In genomic region chr14:55188686-55189295, GRCh38 we compare ENCODE assay signal across 15 cellular contexts. TPM values are rescaled to one million over a fixed set of nuclear protein-coding genes. Genes with fewer than 3 reads are reported as not detected.
DNase-seq lines count a peak whose midpoint lies in the region; ATAC-seq, FAIRE-seq and TF ChIP-seq lines count a peak whose summit lies in the region.
"Had no signal": no experiment of that assay in that cellular context is flagged by ENCODE, and none has a peak within 500 bp of the region (broad histone marks: within the 10 kb centered on the region; RNA-seq: fewer than 3 reads in every experiment).

No MANE protein-coding gene starts in this region.

- peak overlapping the region; percentile 85 for H3K4me3 ChIP-seq in GM12878
- H3K4me3 ChIP-seq: upper lobe of right lung had no signal

- H3K4me1 Mint-ChIP-seq in activated CD4-positive, alpha-beta T cell treated with anti-CD3 and anti-CD28 coated beads, Interleukin-2, amount 10 ng/mL, durations not matched to agents 7 days and 5 days = peaks cover 40% of the 10 kb centered on the region
- H3K4me1 Mint-ChIP-seq in HFFc6 (ENCODE audit: low read depth) = peaks cover 43% of the 10 kb centered on the region
- peaks cover 22% of the 10 kb centered on the region for H3K4me1 Mint-ChIP-seq in nephron progenitor cell

- POLR2A ChIA-PET in activated CD4-positive, alpha-beta T cell treated with anti-CD3 and anti-CD28 coated beads, Interleukin-2, amount 10 ng/mL, durations not matched to agents 7 days and 5 days (lab: Charles Lee) = interaction anchor here (0.6 kb wide), 1 partner anchor 106 kb away, joined by 6 read pairs; no protein-coding TSS in a partner anchor
- POLR2A ChIA-PET in GM12878 (lab: Charles Lee) = no interaction called here

- SMC1A ChIA-PET in GM12878 (lab: Charles Lee; ENCODE audit: uncharacterized antibody, unreplicated experiment) = interaction anchor here (1.3 to 1.6 kb wide), 2 partner anchors 8 to 117 kb away, joined by 4 read pairs; no protein-coding TSS in a partner anchor

- peak overlapping the region; percentile 83 for H3K4me2 ChIP-seq in GM12878 (ENCODE audit: control insufficient read depth, insufficient read depth)

- BruUV-seq in GM12878 (replicated peaks; lab: Mats Ljungman, UMichigan) = no TSS peak

- H3K36me3 ChIP-seq in GM12878 (ENCODE audit: control insufficient read depth in 2 of 2, insufficient read depth in 2 of 2, low read length in 1 of 2) = peaks cover 0 to 2% of the 10 kb centered on the region in 2 experiments; a peak in 1 of 4 replicates
- H3K36me3 ChIP-seq: upper lobe of right lung had no signal

- TF ChIP-seq RAD21 in GM12878 (IDR thresholded peaks at IDR 0.05; ENCODE audit: insufficient read depth, low read depth, low read length) = no peak

- RAD21 ChIA-PET in GM12878 (lab: Charles Lee; ENCODE audit: unreplicated experiment) = interaction anchor here (0.9 to 1.0 kb wide), 2 partner anchors 116 to 162 kb away, joined by 3 read pairs; partner anchors contain the start of genes SOCS4 and WDHD1

- no peak overlapping the region for H2AFZ ChIP-seq in GM12878 (ENCODE audit: control insufficient read depth, low read depth, low read length)

- H3K4me3 Mint-ChIP-seq in activated CD4-positive, alpha-beta T cell treated with anti-CD3 and anti-CD28 coated beads, Interleukin-2, amount 10 ng/mL, durations not matched to agents 7 days and 5 days = peak overlapping the region; percentile 90
- peak overlapping the region; percentile 97 for H3K4me3 Mint-ChIP-seq in HFFc6
- H3K4me3 Mint-ChIP-seq in nephron progenitor cell = peak overlapping the region; percentile 94
- H3K4me3 Mint-ChIP-seq: activated B cell treated with CpG ODN at 0.5 μM for 24 hours; effector memory CD8-positive, alpha-beta T cell had no signal

- WGBS in GM12878 (ENCODE audit: insufficient coverage, insufficient replicate concordance, low lambda C conversion rate, missing lambda C conversion rate) = 85% methylated on average over 4 of the region's 4 CpGs

- TF ChIP-seq CTCF in HFFc6 (IDR thresholded peaks at IDR 0.05) = no peak
- TF ChIP-seq CTCF in GM12878 (IDR thresholded peaks at IDR 0.05 in 2 of 3, conservative IDR thresholded peaks at IDR 0.05 in 1 of 3; ENCODE audit: control insufficient read depth in 2 of 3, extremely low read depth in 1 of 3, insufficient read depth in 1 of 3, low read depth in 3 of 3, low read length in 3 of 3) = no peak
- no peak for TF ChIP-seq CTCF in nephron progenitor cell (IDR thresholded peaks at IDR 0.05)

- FAIRE-seq in GM12878 (lab: Jason Lieb, UNC) = no peak

- no peak for TF ChIP-seq EP300 in GM12878 (IDR thresholded peaks at IDR 0.05; ENCODE audit: borderline replicate concordance in 1 of 2, control insufficient read depth in 1 of 2, low read depth in 2 of 2, low read length in 2 of 2)

- H4K20me1 ChIP-seq in GM12878 (ENCODE audit: control insufficient read depth, insufficient read depth) = no peaks in the 10 kb centered on the region

- peaks cover 42% of the 10 kb centered on the region for H3K36me3 Mint-ChIP-seq in activated CD4-positive, alpha-beta T cell treated with anti-CD3 and anti-CD28 coated beads, Interleukin-2, amount 10 ng/mL, durations not matched to agents 7 days and 5 days (ENCODE audit: low read depth)
- 0 out of 2 replicates have a peak, but pooled peaks cover 6% of the 10 kb centered on the region for H3K36me3 Mint-ChIP-seq in HFFc6 (ENCODE audit: low read depth)
- H3K36me3 Mint-ChIP-seq in nephron progenitor cell (ENCODE audit: low read depth) = peaks cover 36% of the 10 kb centered on the region

- no peaks in the 10 kb centered on the region for H3K27me3 ChIP-seq in GM12878 (replicated peaks in 1 of 2; ENCODE audit: control insufficient read depth in 2 of 2, insufficient read depth in 2 of 2, low read length in 1 of 2)
- H3K27me3 ChIP-seq: upper lobe of right lung had no signal

- no peak for ATAC-seq in GM12878
- ATAC-seq: effector memory CD8-positive, alpha-beta T cell; upper lobe of right lung had no signal

- H3K27me3 Mint-ChIP-seq in activated CD4-positive, alpha-beta T cell treated with anti-CD3 and anti-CD28 coated beads, Interleukin-2, amount 10 ng/mL, durations not matched to agents 7 days and 5 days = no peaks in the 10 kb centered on the region
- H3K27me3 Mint-ChIP-seq in HFFc6 (ENCODE audit: insufficient read depth) = peaks cover 2% of the 10 kb centered on the region; the same call in 1 of the 2 replicates
- no peaks in the 10 kb centered on the region for H3K27me3 Mint-ChIP-seq in nephron progenitor cell (ENCODE audit: low read depth, poor library complexity)
- H3K27me3 Mint-ChIP-seq: activated B cell treated with CpG ODN at 0.5 μM for 24 hours; effector memory CD8-positive, alpha-beta T cell had no signal

- H3K4me1 ChIP-seq in GM12878 (ENCODE audit: control insufficient read depth, insufficient read depth, low read length) = peaks cover 4% of the 10 kb centered on the region; the same call in 1 of the 2 replicates
- H3K4me1 ChIP-seq: upper lobe of right lung had no signal

- TF ChIP-seq POLR2A in GM12878 (IDR thresholded peaks at IDR 0.05; ENCODE audit: low read depth, low read length) = no peak

- no peaks in the 10 kb centered on the region; the same call in 2 of the 3 replicates for H3K9me3 ChIP-seq in GM12878 (replicated peaks; ENCODE audit: control insufficient read depth, insufficient read depth, low read length)
- H3K9me3 ChIP-seq: upper lobe of right lung had no signal

- no peak for DNase-seq in activated CD4-positive, alpha-beta T cell treated with anti-CD3 and anti-CD28 coated beads, Interleukin-2, amount 10 ng/mL, durations not matched to agents 7 days and 5 days
- no peak for DNase-seq in activated CD4-positive, alpha-beta T cell treated with anti-CD3 and anti-CD28 coated beads, Interleukin-2, amount 50 U/mL, for 1 hour
- DNase-seq in HFFc6 (peak; percentile 24), GM12878 (ENCODE audit: low read depth, low spot score) (no peak), nephron progenitor cell (no peak), DMS79 (lab: John Stamatoyannopoulos, UW) (no peak), GF-D8 (lab: John Stamatoyannopoulos, UW) (no peak)
- no peak for DNase-seq in stimulated activated CD4-positive, alpha-beta T cell treated with anti-CD3 and anti-CD28 coated beads, Interleukin-4, amount 100 ng/mL, for 4 hours
- DNase-seq: activated B cell treated with CpG ODN at 0.5 μM for 24 hours; DMS53; effector memory CD8-positive, alpha-beta T cell; NCI-H2029 treated with DMSO at 0.1 percent for 48 hours; NCI-H82; SIG-M5; upper lobe of right lung had no signal

- in situ Hi-C loops in GM12878 (cut with MboI) = no loop called here

- CTCF ChIA-PET in activated CD4-positive, alpha-beta T cell treated with anti-CD3 and anti-CD28 coated beads, Interleukin-2, amount 10 ng/mL, durations not matched to agents 7 days and 5 days (lab: Charles Lee) = interaction anchor here (0.6 to 0.7 kb wide), 2 partner anchors 57 to 404 kb away, joined by 3 to 5 read pairs; no protein-coding TSS in a partner anchor
- CTCF ChIA-PET in GM12878 (lab: Yijun Ruan, JAX) = interaction anchor here (0.9 kb wide), 1 partner anchor 82 kb away, joined by 3 read pairs; no protein-coding TSS in a partner anchor

- H3K27ac Mint-ChIP-seq in activated CD4-positive, alpha-beta T cell treated with anti-CD3 and anti-CD28 coated beads, Interleukin-2, amount 10 ng/mL, durations not matched to agents 7 days and 5 days = no peak overlapping the region
- H3K27ac Mint-ChIP-seq in HFFc6 = peak overlapping the region; percentile 2; the same call in 1 of the 2 replicates
- no peak overlapping the region for H3K27ac Mint-ChIP-seq in nephron progenitor cell
- H3K27ac Mint-ChIP-seq: activated B cell treated with CpG ODN at 0.5 μM for 24 hours; effector memory CD8-positive, alpha-beta T cell had no signal

- H3K9me3 Mint-ChIP-seq in activated CD4-positive, alpha-beta T cell treated with anti-CD3 and anti-CD28 coated beads, Interleukin-2, amount 10 ng/mL, durations not matched to agents 7 days and 5 days = no peaks in the 10 kb centered on the region
- no peaks in the 10 kb centered on the region for H3K9me3 Mint-ChIP-seq in HFFc6
- H3K9me3 Mint-ChIP-seq in nephron progenitor cell = peaks cover 10% of the 10 kb centered on the region
- H3K9me3 Mint-ChIP-seq: activated B cell treated with CpG ODN at 0.5 μM for 24 hours; effector memory CD8-positive, alpha-beta T cell had no signal

- no peak overlapping the region for H3K9ac ChIP-seq in GM12878 (ENCODE audit: control insufficient read depth, insufficient read depth, low read length)

- H3K27ac ChIP-seq in GM12878 (ENCODE audit: control insufficient read depth, insufficient read depth) = no peak overlapping the region
- H3K27ac ChIP-seq: upper lobe of right lung had no signal

- intact Hi-C loops in GM12878 (cut with micrococcal nuclease; ENCODE audit: unreplicated experiment) = no loop called here

- peaks cover 46% of the 10 kb centered on the region for H3K79me2 ChIP-seq in GM12878 (ENCODE audit: control insufficient read depth, insufficient read depth, low read length)

RNA-seq across cellular contexts. Expression of gene DLGAP5, which starts 2.6 kb away (rescaled TPM):
- 100 to 1,000 TPM; 109 to 117 TPM for total RNA-seq in activated CD4-positive, alpha-beta T cell treated with anti-CD3 and anti-CD28 coated beads, Interleukin-2, amount 10 ng/mL, durations not matched to agents 7 days and 5 days
- 10 to 100 TPM; 21.8 to 58.3 (median 52.5) TPM for total RNA-seq in HFFc6 (2021; fragmentation: NEBNext Ultra II Directional; extraction: Animal tissue kit (Norgen Biotek cat#: 25700))
- 55.7 and 56.0 TPM in 2 replicates for total RNA-seq in GM12878 (2013; cell fraction: nucleolus; rRNA removed)
- total RNA-seq in GM12878 (2014; rRNA removed) = 50.3 and 66.0 TPM in 2 replicates
- total RNA-seq in GM12878 (2014; rRNA removed; fragmentation: Illumina TruSeq; extraction: Trizol) = 106 TPM in 2 replicates
- 66.8 and 72.0 TPM in 2 replicates for total RNA-seq in GM12878 (2021)
- 12.8 TPM for polyA plus RNA-seq in GM12878 (2011; ENCODE audit: low read depth)
- polyA plus RNA-seq in GM12878 (2011; rRNA removed) = 63.8 and 118 TPM in 2 replicates
- polyA plus RNA-seq in GM12878 (2011; cell fraction: cytosol; rRNA removed) = 7.5 and 7.8 TPM in 2 replicates
- 269 and 295 TPM in 2 replicates for polyA plus RNA-seq in GM12878 (2011; cell fraction: nucleus; rRNA removed)
- polyA plus RNA-seq in GM12878 (2012) = 20.8 and 31.4 TPM in 2 replicates
- polyA plus RNA-seq in GM12878 (2014; fragmentation: Illumina TruSeq; extraction: Trizol) = 94.4 and 112 TPM in 2 replicates
- polyA plus RNA-seq in GM12878 (2014; fragmentation: Nextera tagmentation; extraction: Ambion mirVana) = 10 to 100 TPM; 57.9 to 68.4 TPM
- 34.1 and 40.9 TPM in 2 replicates for polyA plus RNA-seq in GM12878 (2014; rRNA removed)
- polyA plus RNA-seq in GM12878 (2016; fragmentation: Nextera tagmentation; extraction: Ambion mirVana) = 100 to 1,000 TPM in 1 of 2 experiments, 10 to 100 TPM in 1; 94.7 to 106 TPM
- polyA minus RNA-seq in GM12878 (2011; rRNA and poly(A)+ RNA removed) = 19.4 and 26.5 TPM in 2 replicates
- 14.0 TPM in 2 replicates for polyA minus RNA-seq in GM12878 (2011; cell fraction: cytosol; rRNA and poly(A)+ RNA removed)
- polyA minus RNA-seq in GM12878 (2011; cell fraction: nucleus; rRNA and poly(A)+ RNA removed) = 75.4 and 98.7 TPM in 2 replicates

RNA-seq across cellular contexts. Expression of gene LGALS3, which starts 59.7 kb away (rescaled TPM):
- total RNA-seq in activated CD4-positive, alpha-beta T cell treated with anti-CD3 and anti-CD28 coated beads, Interleukin-2, amount 10 ng/mL, durations not matched to agents 7 days and 5 days = 10 to 100 TPM; 39.1 to 41.6 TPM
- 10 to 100 TPM; 70.1 to 83.0 (median 74.7) TPM for total RNA-seq in HFFc6 (2021; fragmentation: NEBNext Ultra II Directional; extraction: Animal tissue kit (Norgen Biotek cat#: 25700))
- total RNA-seq in GM12878 (2013; cell fraction: nucleolus; rRNA removed) = 17.5 and 21.3 TPM in 2 replicates
- 23.1 and 25.6 TPM in 2 replicates for total RNA-seq in GM12878 (2014; rRNA removed)
- total RNA-seq in GM12878 (2014; rRNA removed; fragmentation: Illumina TruSeq; extraction: Trizol) = 12.0 and 12.3 TPM in 2 replicates
- total RNA-seq in GM12878 (2021) = 13.6 and 16.1 TPM in 2 replicates
- 15.6 TPM for polyA plus RNA-seq in GM12878 (2011; ENCODE audit: low read depth)
- 34.2 and 45.4 TPM in 2 replicates for polyA plus RNA-seq in GM12878 (2011; rRNA removed)
- polyA plus RNA-seq in GM12878 (2011; cell fraction: cytosol; rRNA removed) = 24.5 and 31.9 TPM in 2 replicates
- polyA plus RNA-seq in GM12878 (2011; cell fraction: nucleus; rRNA removed) = 20.1 and 27.1 TPM in 2 replicates
- 19.7 and 39.6 TPM in 2 replicates for polyA plus RNA-seq in GM12878 (2012)
- polyA plus RNA-seq in GM12878 (2014; fragmentation: Illumina TruSeq; extraction: Trizol) = 7.7 and 8.6 TPM in 2 replicates
- polyA plus RNA-seq in GM12878 (2014; fragmentation: Nextera tagmentation; extraction: Ambion mirVana) = 1 to 10 TPM; 1.5 to 6.4 TPM
- polyA plus RNA-seq in GM12878 (2014; rRNA removed) = 21.3 and 28.6 TPM in 2 replicates
- 10 to 100 TPM; 28.2 to 30.6 TPM for polyA plus RNA-seq in GM12878 (2016; fragmentation: Nextera tagmentation; extraction: Ambion mirVana)
- 9.8 and 14.3 TPM in 2 replicates for polyA minus RNA-seq in GM12878 (2011; rRNA and poly(A)+ RNA removed)
- polyA minus RNA-seq in GM12878 (2011; cell fraction: cytosol; rRNA and poly(A)+ RNA removed) = 4.4 and 8.1 TPM in 2 replicates
- polyA minus RNA-seq in GM12878 (2011; cell fraction: nucleus; rRNA and poly(A)+ RNA removed) = 5.0 and 5.9 TPM in 2 replicates
